In genomic region chr2:121338281-121338680, GRCh38 we compare ENCODE assay signal across 1 cellular context.
TF ChIP-seq lines count a peak whose summit lies in the region.

No MANE protein-coding gene starts in this region.

TF ChIP-seq in HCT116, 20 proteins besides CTCF, POLR2A, EP300 and RAD21 (continued from another document):
- TF ChIP-seq POLR2AphosphoS5 (IDR thresholded peaks at IDR 0.05; ENCODE audit: low read depth, low read length) (no peak), CEBPB (IDR thresholded peaks at IDR 0.05; ENCODE audit: low read depth) (no peak), SRF (IDR thresholded peaks at IDR 0.05; ENCODE audit: low read depth) (no peak), SP1 (IDR thresholded peaks at IDR 0.05; ENCODE audit: low read depth) (no peak), FOSL1 (IDR thresholded peaks at IDR 0.05; ENCODE audit: low read depth) (no peak), YY1 (IDR thresholded peaks at IDR 0.05; ENCODE audit: extremely low read depth, insufficient replicate concordance, low read depth, low read length) (no peak), MAX (IDR thresholded peaks at IDR 0.05) (no peak), EGR1 (IDR thresholded peaks at IDR 0.05; ENCODE audit: low read depth) (no peak), ELF1 (IDR thresholded peaks at IDR 0.05; ENCODE audit: borderline replicate concordance, low read depth) (no peak)
